Comparison of ENCODE assay signal across 21 cellular contexts in the genomic region with DNA sequence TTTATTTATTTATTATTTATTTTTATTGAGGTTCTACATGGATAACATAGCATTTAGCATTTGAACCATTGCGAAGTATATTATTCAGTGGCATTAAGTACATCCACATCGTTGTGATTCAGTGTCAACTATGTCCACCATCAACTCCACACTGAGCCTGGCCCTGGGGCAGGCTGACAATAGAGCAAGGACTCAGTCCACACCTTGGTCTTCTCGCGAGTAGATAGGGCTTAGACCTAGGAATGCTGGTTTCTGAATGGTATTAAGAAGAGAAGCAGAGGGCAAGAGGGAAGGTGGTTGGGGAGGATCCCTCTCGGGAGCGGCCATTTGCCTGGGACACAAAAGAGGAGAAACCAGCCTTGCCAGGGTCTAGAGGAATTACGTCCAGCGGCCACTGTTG.
DNase-seq lines count a peak whose midpoint lies in the region; ATAC-seq and TF ChIP-seq lines count a peak whose summit lies in the region.
"Had no signal": no experiment of that assay in that cellular context is flagged by ENCODE, and none has a peak within 500 bp of the region (broad histone marks: within the 10 kb centered on the region; RNA-seq: fewer than 3 reads in every experiment).

No MANE protein-coding gene starts in this region.

- no peaks in the 10 kb centered on the region for H3K4me1 Mint-ChIP-seq in activated CD8-positive, alpha-beta T cell treated with anti-CD3 and anti-CD28 coated beads, Interleukin-2, amount 10 ng/mL, durations not matched to agents 7 days and 5 days (ENCODE audit: low read depth)
- H3K4me1 Mint-ChIP-seq in activated CD8-positive, alpha-beta T cell treated with anti-CD3 and anti-CD28 coated beads for 36 hours (ENCODE audit: low read depth), result no peaks in the 10 kb centered on the region
- H3K4me1 Mint-ChIP-seq in neural progenitor cell (peaks cover 26% of the 10 kb centered on the region), type B pancreatic cell (ENCODE audit: unreplicated experiment) (peaks cover 13% of the 10 kb centered on the region)
- H3K4me1 Mint-ChIP-seq: CD14-positive monocyte; CD4-positive, alpha-beta memory T cell had no signal

- peak; percentile 1 for DNase-seq in activated CD8-positive, alpha-beta T cell treated with anti-CD3 and anti-CD28 coated beads, Interleukin-2, amount 10 ng/mL, durations not matched to agents 7 days and 5 days
- DNase-seq in activated CD8-positive, alpha-beta T cell treated with anti-CD3 and anti-CD28 coated beads for 36 hours, result no peak
- DNase-seq in mucosa of gallbladder (ENCODE audit: low spot score) (peak; percentile 5), neural progenitor cell (ENCODE audit: low spot score) (no peak), type B pancreatic cell (ENCODE audit: extremely low spot score, unreplicated experiment) (peak; percentile 32), amygdala (lab: John Stamatoyannopoulos, UW) (no peak), WERI-Rb-1 (no peak)
- DNase-seq: AML-193; CD4-positive, alpha-beta memory T cell; DMS153; DMS79; GF-D8; GOT3; H7; HFFc6 had no signal

- H3K27me3 Mint-ChIP-seq in activated CD8-positive, alpha-beta T cell treated with anti-CD3 and anti-CD28 coated beads, Interleukin-2, amount 10 ng/mL, durations not matched to agents 7 days and 5 days (ENCODE audit: low read depth), result no peaks in the 10 kb centered on the region
- H3K27me3 Mint-ChIP-seq in activated CD8-positive, alpha-beta T cell treated with anti-CD3 and anti-CD28 coated beads for 36 hours, result no peaks in the 10 kb centered on the region
- H3K27me3 Mint-ChIP-seq in neural progenitor cell (ENCODE audit: insufficient read depth, low read depth) (peaks cover 2% of the 10 kb centered on the region), type B pancreatic cell (no peaks in the 10 kb centered on the region)
- H3K27me3 Mint-ChIP-seq: CD4-positive, alpha-beta memory T cell had no signal

- no peak for TF ChIP-seq CTCF in activated CD8-positive, alpha-beta T cell treated with anti-CD3 and anti-CD28 coated beads for 36 hours (IDR thresholded peaks at IDR 0.05)
- TF ChIP-seq CTCF in neural progenitor cell (IDR thresholded peaks at IDR 0.05), result no peak
- TF ChIP-seq CTCF in type B pancreatic cell (conservative IDR thresholded peaks at IDR 0.05), result no peak
- TF ChIP-seq CTCF in WERI-Rb-1 (IDR thresholded peaks at IDR 0.05; ENCODE audit: low read depth, low read length), result no peak

- ATAC-seq in activated CD8-positive, alpha-beta T cell treated with anti-CD3 and anti-CD28 coated beads, Interleukin-2, amount 10 ng/mL, durations not matched to agents 7 days and 5 days, result no peak
- no peak for ATAC-seq in activated CD8-positive, alpha-beta T cell treated with anti-CD3 and anti-CD28 coated beads for 36 hours
- no peak for ATAC-seq in HG03280 (IDR thresholded peaks at IDR 0.05; ENCODE audit: unreplicated experiment)
- ATAC-seq: A549, HCT116 had no signal

- no peak overlapping the region for H3K4me2 ChIP-seq in neural progenitor cell
- H3K4me2 ChIP-seq: A549, BLaER1 had no signal

- H3K36me3 Mint-ChIP-seq in activated CD8-positive, alpha-beta T cell treated with anti-CD3 and anti-CD28 coated beads, Interleukin-2, amount 10 ng/mL, durations not matched to agents 7 days and 5 days (ENCODE audit: low read depth), result no peaks in the 10 kb centered on the region
- no peaks in the 10 kb centered on the region for H3K36me3 Mint-ChIP-seq in activated CD8-positive, alpha-beta T cell treated with anti-CD3 and anti-CD28 coated beads for 36 hours (ENCODE audit: low read depth)
- H3K36me3 Mint-ChIP-seq in neural progenitor cell, result no peaks in the 10 kb centered on the region
- H3K36me3 Mint-ChIP-seq in type B pancreatic cell, result no peaks in the 10 kb centered on the region
- H3K36me3 Mint-ChIP-seq: CD14-positive monocyte; CD4-positive, alpha-beta memory T cell had no signal

- H4K20me1 ChIP-seq in neural progenitor cell (ENCODE audit: low read depth), result no peaks in the 10 kb centered on the region
- H4K20me1 ChIP-seq: BLaER1 had no signal

- CTCF ChIA-PET in activated CD8-positive, alpha-beta T cell treated with anti-CD3 and anti-CD28 coated beads, Interleukin-2, amount 10 ng/mL, durations not matched to agents 7 days and 5 days (lab: Charles Lee), result no interaction called here
- CTCF ChIA-PET in activated CD8-positive, alpha-beta T cell treated with anti-CD3 and anti-CD28 coated beads for 36 hours (lab: Charles Lee), result interaction anchor here (1.0 kb wide), 1 partner anchor 9 kb away, joined by 4 read pairs; no protein-coding TSS in a partner anchor

- H3F3A ChIP-seq in neural progenitor cell (ENCODE audit: low read depth), result no peaks in the 10 kb centered on the region

- H3K27ac Mint-ChIP-seq in activated CD8-positive, alpha-beta T cell treated with anti-CD3 and anti-CD28 coated beads, Interleukin-2, amount 10 ng/mL, durations not matched to agents 7 days and 5 days, result no peak overlapping the region
- H3K27ac Mint-ChIP-seq in activated CD8-positive, alpha-beta T cell treated with anti-CD3 and anti-CD28 coated beads for 36 hours, result no peak overlapping the region
- H3K27ac Mint-ChIP-seq in neural progenitor cell, result peak overlapping the region; percentile 31
- no peak overlapping the region for H3K27ac Mint-ChIP-seq in type B pancreatic cell
- H3K27ac Mint-ChIP-seq: CD14-positive monocyte; CD4-positive, alpha-beta memory T cell; HFFc6 had no signal

- H3K36me3 ChIP-seq in neural progenitor cell, result no peaks in the 10 kb centered on the region
- no peaks in the 10 kb centered on the region for H3K36me3 ChIP-seq in WERI-Rb-1
- H3K36me3 ChIP-seq: BLaER1 had no signal

- intact Hi-C loops in activated CD8-positive, alpha-beta T cell treated with anti-CD3 and anti-CD28 coated beads for 36 hours (cut with micrococcal nuclease), result no loop called here

- H3K4me3 ChIP-seq in neural progenitor cell (no peak overlapping the region), WERI-Rb-1 (ENCODE audit: low read depth, low read length) (no peak overlapping the region)
- H3K4me3 ChIP-seq: A549, BLaER1 had no signal

- H3K9me3 ChIP-seq in neural progenitor cell (ENCODE audit: low read depth) (no peaks in the 10 kb centered on the region), WERI-Rb-1 (ENCODE audit: severe bottlenecking) (no peaks in the 10 kb centered on the region)
- H3K9me3 ChIP-seq: A549, BLaER1 had no signal

- no peaks in the 10 kb centered on the region for H3K9me3 Mint-ChIP-seq in activated CD8-positive, alpha-beta T cell treated with anti-CD3 and anti-CD28 coated beads, Interleukin-2, amount 10 ng/mL, durations not matched to agents 7 days and 5 days (ENCODE audit: insufficient read depth)
- no peaks in the 10 kb centered on the region for H3K9me3 Mint-ChIP-seq in activated CD8-positive, alpha-beta T cell treated with anti-CD3 and anti-CD28 coated beads for 36 hours
- H3K9me3 Mint-ChIP-seq in neural progenitor cell (no peaks in the 10 kb centered on the region), type B pancreatic cell (peaks cover 5% of the 10 kb centered on the region)
- H3K9me3 Mint-ChIP-seq: CD4-positive, alpha-beta memory T cell had no signal

- H3K27ac ChIP-seq in neural progenitor cell, result no peak overlapping the region
- no peak overlapping the region for H3K27ac ChIP-seq in WERI-Rb-1
- H3K27ac ChIP-seq: 22Rv1, A549, BLaER1 had no signal

- no peaks in the 10 kb centered on the region for H3K27me3 ChIP-seq in neural progenitor cell
- no peaks in the 10 kb centered on the region for H3K27me3 ChIP-seq in WERI-Rb-1 (ENCODE audit: insufficient read depth, low read depth, severe bottlenecking)
- H3K27me3 ChIP-seq: BLaER1 had no signal

- POLR2A ChIA-PET in activated CD8-positive, alpha-beta T cell treated with anti-CD3 and anti-CD28 coated beads, Interleukin-2, amount 10 ng/mL, durations not matched to agents 7 days and 5 days (lab: Charles Lee), result no interaction called here
- POLR2A ChIA-PET in activated CD8-positive, alpha-beta T cell treated with anti-CD3 and anti-CD28 coated beads for 36 hours (lab: Charles Lee), result no interaction called here

- no peaks in the 10 kb centered on the region for H3K79me2 ChIP-seq in neural progenitor cell (ENCODE audit: low read depth)

- no peak overlapping the region for H2AFZ ChIP-seq in neural progenitor cell (replicated peaks)

- no peak overlapping the region for H3K4me3 Mint-ChIP-seq in activated CD8-positive, alpha-beta T cell treated with anti-CD3 and anti-CD28 coated beads, Interleukin-2, amount 10 ng/mL, durations not matched to agents 7 days and 5 days
- no peak overlapping the region for H3K4me3 Mint-ChIP-seq in activated CD8-positive, alpha-beta T cell treated with anti-CD3 and anti-CD28 coated beads for 36 hours
- no peak overlapping the region for H3K4me3 Mint-ChIP-seq in neural progenitor cell
- H3K4me3 Mint-ChIP-seq in type B pancreatic cell, result no peak overlapping the region
- H3K4me3 Mint-ChIP-seq: CD14-positive monocyte; CD4-positive, alpha-beta memory T cell; HFFc6 had no signal

- H3K9ac ChIP-seq in neural progenitor cell, result no peak overlapping the region
- H3K9ac ChIP-seq: BLaER1 had no signal

- H3K4me1 ChIP-seq in neural progenitor cell, result peaks cover 5% of the 10 kb centered on the region
- H3K4me1 ChIP-seq: A549 had no signal

Comparison
In these comparisons a context has a peak if more than half of its experiments do, and no peak if none do; other contexts are left out.
1. DNase-seq: peak in activated CD8-positive, alpha-beta T cell treated with anti-CD3 and anti-CD28 coated beads, Interleukin-2, amount 10 ng/mL, durations not matched to agents 7 days and 5 days (single experiment), mucosa of gallbladder (single experiment) and type B pancreatic cell (single experiment); none in activated CD8-positive, alpha-beta T cell treated with anti-CD3 and anti-CD28 coated beads for 36 hours (single experiment), neural progenitor cell (single experiment), amygdala (0 of 56) and WERI-Rb-1 (single experiment).